Comparison of ENCODE assay signal across 1 cellular context in the genomic region with DNA sequence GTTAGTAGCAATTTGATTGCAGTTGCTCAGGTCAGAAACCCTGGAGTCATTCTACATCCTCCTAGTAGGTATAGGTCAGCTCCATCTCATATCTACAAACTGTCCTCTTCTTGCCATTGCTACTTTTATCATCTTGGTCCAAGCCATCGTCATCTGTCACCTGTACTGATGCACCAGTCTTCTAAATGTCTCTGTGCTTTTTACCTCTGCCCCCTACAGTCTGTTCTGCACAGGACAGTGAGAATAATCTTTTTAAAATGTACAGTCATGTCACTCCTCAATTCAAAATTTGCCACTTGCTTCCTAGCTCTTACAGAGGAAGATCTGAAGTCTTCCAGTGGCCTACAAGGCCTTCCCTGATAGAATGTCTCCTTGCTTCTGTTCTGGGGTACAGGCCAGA.
TF ChIP-seq lines count a peak whose summit lies in the region.

No MANE protein-coding gene starts in this region.

TF ChIP-seq in SK-N-SH treated with all-trans-retinoic acid at 6 μM for 48 hours, 23 proteins besides CTCF, POLR2A, EP300 and RAD21 (continued from another document):
- TF ChIP-seq, protein P1, sequence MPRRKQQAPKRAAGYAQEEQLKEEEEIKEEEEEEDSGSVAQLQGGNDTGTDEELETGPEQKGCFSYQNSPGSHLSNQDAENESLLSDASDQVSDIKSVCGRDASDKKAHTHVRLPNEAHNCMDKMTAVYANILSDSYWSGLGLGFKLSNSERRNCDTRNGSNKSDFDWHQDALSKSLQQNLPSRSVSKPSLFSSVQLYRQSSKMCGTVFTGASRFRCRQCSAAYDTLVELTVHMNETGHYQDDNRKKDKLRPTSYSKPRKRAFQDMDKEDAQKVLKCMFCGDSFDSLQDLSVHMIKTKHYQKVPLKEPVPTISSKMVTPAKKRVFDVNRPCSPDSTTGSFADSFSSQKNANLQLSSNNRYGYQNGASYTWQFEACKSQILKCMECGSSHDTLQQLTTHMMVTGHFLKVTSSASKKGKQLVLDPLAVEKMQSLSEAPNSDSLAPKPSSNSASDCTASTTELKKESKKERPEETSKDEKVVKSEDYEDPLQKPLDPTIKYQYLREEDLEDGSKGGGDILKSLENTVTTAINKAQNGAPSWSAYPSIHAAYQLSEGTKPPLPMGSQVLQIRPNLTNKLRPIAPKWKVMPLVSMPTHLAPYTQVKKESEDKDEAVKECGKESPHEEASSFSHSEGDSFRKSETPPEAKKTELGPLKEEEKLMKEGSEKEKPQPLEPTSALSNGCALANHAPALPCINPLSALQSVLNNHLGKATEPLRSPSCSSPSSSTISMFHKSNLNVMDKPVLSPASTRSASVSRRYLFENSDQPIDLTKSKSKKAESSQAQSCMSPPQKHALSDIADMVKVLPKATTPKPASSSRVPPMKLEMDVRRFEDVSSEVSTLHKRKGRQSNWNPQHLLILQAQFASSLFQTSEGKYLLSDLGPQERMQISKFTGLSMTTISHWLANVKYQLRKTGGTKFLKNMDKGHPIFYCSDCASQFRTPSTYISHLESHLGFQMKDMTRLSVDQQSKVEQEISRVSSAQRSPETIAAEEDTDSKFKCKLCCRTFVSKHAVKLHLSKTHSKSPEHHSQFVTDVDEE (CRISPR knock-in tag; IDR thresholded peaks at IDR 0.05), result no peak
- TF ChIP-seq BACH2 (CRISPR knock-in tag; IDR thresholded peaks at IDR 0.05; ENCODE audit: borderline replicate concordance) (no peak), ARNTL (CRISPR knock-in tag; IDR thresholded peaks at IDR 0.05; ENCODE audit: borderline replicate concordance, low read depth) (no peak), ISL1 (CRISPR knock-in tag; IDR thresholded peaks at IDR 0.05) (no peak), ZNF70 (CRISPR knock-in tag; IDR thresholded peaks at IDR 0.05) (no peak), TOX (CRISPR knock-in tag; IDR thresholded peaks at IDR 0.05; ENCODE audit: borderline replicate concordance) (no peak), OSR1 (CRISPR knock-in tag; IDR thresholded peaks at IDR 0.05) (no peak), RARB (CRISPR knock-in tag; IDR thresholded peaks at IDR 0.05) (no peak), GLIS3 (CRISPR knock-in tag; IDR thresholded peaks at IDR 0.05) (no peak), CSDC2 (CRISPR knock-in tag; IDR thresholded peaks at IDR 0.05) (no peak), SNAI2 (CRISPR knock-in tag; IDR thresholded peaks at IDR 0.05) (no peak), ZNF8 (CRISPR knock-in tag; IDR thresholded peaks at IDR 0.05) (no peak), ZFP3 (CRISPR knock-in tag; IDR thresholded peaks at IDR 0.05) (no peak), ESRRG (CRISPR knock-in tag; IDR thresholded peaks at IDR 0.05) (no peak)
- TF ChIP-seq, protein P2, sequence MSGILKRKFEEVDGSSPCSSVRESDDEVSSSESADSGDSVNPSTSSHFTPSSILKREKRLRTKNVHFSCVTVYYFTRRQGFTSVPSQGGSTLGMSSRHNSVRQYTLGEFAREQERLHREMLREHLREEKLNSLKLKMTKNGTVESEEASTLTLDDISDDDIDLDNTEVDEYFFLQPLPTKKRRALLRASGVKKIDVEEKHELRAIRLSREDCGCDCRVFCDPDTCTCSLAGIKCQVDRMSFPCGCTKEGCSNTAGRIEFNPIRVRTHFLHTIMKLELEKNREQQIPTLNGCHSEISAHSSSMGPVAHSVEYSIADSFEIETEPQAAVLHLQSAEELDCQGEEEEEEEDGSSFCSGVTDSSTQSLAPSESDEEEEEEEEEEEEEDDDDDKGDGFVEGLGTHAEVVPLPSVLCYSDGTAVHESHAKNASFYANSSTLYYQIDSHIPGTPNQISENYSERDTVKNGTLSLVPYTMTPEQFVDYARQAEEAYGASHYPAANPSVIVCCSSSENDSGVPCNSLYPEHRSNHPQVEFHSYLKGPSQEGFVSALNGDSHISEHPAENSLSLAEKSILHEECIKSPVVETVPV (CRISPR knock-in tag; IDR thresholded peaks at IDR 0.05), result no peak
- TF ChIP-seq, protein P3, sequence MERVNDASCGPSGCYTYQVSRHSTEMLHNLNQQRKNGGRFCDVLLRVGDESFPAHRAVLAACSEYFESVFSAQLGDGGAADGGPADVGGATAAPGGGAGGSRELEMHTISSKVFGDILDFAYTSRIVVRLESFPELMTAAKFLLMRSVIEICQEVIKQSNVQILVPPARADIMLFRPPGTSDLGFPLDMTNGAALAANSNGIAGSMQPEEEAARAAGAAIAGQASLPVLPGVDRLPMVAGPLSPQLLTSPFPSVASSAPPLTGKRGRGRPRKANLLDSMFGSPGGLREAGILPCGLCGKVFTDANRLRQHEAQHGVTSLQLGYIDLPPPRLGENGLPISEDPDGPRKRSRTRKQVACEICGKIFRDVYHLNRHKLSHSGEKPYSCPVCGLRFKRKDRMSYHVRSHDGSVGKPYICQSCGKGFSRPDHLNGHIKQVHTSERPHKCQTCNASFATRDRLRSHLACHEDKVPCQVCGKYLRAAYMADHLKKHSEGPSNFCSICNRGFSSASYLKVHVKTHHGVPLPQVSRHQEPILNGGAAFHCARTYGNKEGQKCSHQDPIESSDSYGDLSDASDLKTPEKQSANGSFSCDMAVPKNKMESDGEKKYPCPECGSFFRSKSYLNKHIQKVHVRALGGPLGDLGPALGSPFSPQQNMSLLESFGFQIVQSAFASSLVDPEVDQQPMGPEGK (CRISPR knock-in tag; IDR thresholded peaks at IDR 0.05; ENCODE audit: borderline replicate concordance), result no peak
